Comparison of ENCODE assay signal across 37 cellular contexts in genomic region chr10:132236161-132236560, GRCh38.
"Had no signal": no experiment of that assay in that cellular context is flagged by ENCODE, and none has a peak within 500 bp of the region (broad histone marks: within the 10 kb centered on the region; RNA-seq: fewer than 3 reads in every experiment).

No MANE protein-coding gene starts in this region.

- ATAC-seq: activated CD4-positive, alpha-beta T cell treated with anti-CD3 and anti-CD28 coated beads for 36 hours; activated CD4-positive, CD25-positive, alpha-beta regulatory T cell treated with anti-CD3 and anti-CD28 coated beads, Interleukin-2, amount 50 U/mL, for 24 hours; activated naive CD4-positive, alpha-beta T cell treated with anti-CD3 and anti-CD28 coated beads, Interleukin-2, amount 50 U/mL, for 72 hours; activated T-cell treated with anti-CD3 and anti-CD28 coated beads, Interleukin-2, amount 50 U/mL, for 4 hours; activated T-cell treated with anti-CD3 and anti-CD28 coated beads, Interleukin-2, amount 50 U/mL, for 72 hours; activated T-helper 17 cell treated with anti-CD3 and anti-CD28 coated beads, Interleukin-2, amount 50 U/mL, for 72 hours; body of pancreas had no signal

- H3K4me3 ChIP-seq: adrenal gland, body of pancreas, breast epithelium had no signal

- H3K36me3 Mint-ChIP-seq: activated naive CD4-positive, alpha-beta T cell treated with anti-CD3 and anti-CD28 coated beads, Interleukin-2, amount 50 U/mL, for 72 hours; activated naive CD8-positive, alpha-beta T cell treated with anti-CD3 and anti-CD28 coated beads for 36 hours had no signal

- H3K4me1 ChIP-seq: adrenal gland, body of pancreas, breast epithelium had no signal

- H3K27ac ChIP-seq: adrenal gland, body of pancreas, brain microvascular endothelial cell, breast epithelium, VCaP had no signal

- DNase-seq: activated CD4-positive, alpha-beta memory T cell treated with anti-CD3 and anti-CD28 coated beads, Interleukin-2, amount 10 ng/mL, durations not matched to agents 7 days and 5 days; activated CD4-positive, alpha-beta T cell treated with anti-CD3 and anti-CD28 coated beads for 1 hour; activated CD4-positive, alpha-beta T cell treated with anti-CD3 and anti-CD28 coated beads for 36 hours; activated CD4-positive, alpha-beta T cell treated with anti-CD3 and anti-CD28 coated beads for 48 hours; activated CD4-positive, alpha-beta T cell treated with anti-CD3 and anti-CD28 coated beads, Interleukin-2, amount 10 ng/mL, durations not matched to agents 7 days and 5 days; activated CD4-positive, alpha-beta T cell treated with anti-CD3 and anti-CD28 coated beads, Interleukin-2, amount 50 U/mL, for 48 hours; activated CD4-positive, CD25-positive, alpha-beta regulatory T cell; activated CD8-positive, alpha-beta memory T cell treated with anti-CD3 and anti-CD28 coated beads, Interleukin-2, amount 50 U/mL, for 4 hours; activated effector memory CD4-positive, alpha-beta T cell treated with anti-CD3 and anti-CD28 coated beads, Interleukin-2, amount 50 U/mL, for 16 hours; activated gamma-delta T cell treated with Interleukin-2 at 50 U/mL for 16 hours; activated naive CD4-positive, alpha-beta T cell; activated naive CD4-positive, alpha-beta T cell treated with anti-CD3 and anti-CD28 coated beads for 36 hours; activated naive CD4-positive, alpha-beta T cell treated with anti-CD3 and anti-CD28 coated beads, Interleukin-2, amount 50 U/mL, for 16 hours; activated naive CD8-positive, alpha-beta T cell treated with anti-CD3 and anti-CD28 coated beads for 36 hours; activated T-cell treated with anti-CD3 and anti-CD28 coated beads for 4 hours; activated T-cell treated with anti-CD3 and anti-CD28 coated beads, Interleukin-2, amount 50 U/mL, for 1 hour; activated T-cell treated with anti-CD3 and anti-CD28 coated beads, Interleukin-2, amount 50 U/mL, for 4 hours; activated T-cell treated with anti-CD3 and anti-CD28 coated beads, Interleukin-2, amount 50 U/mL, for 72 hours; adrenal gland; amniotic stem cell; aorta; body of pancreas; brain microvascular endothelial cell; caudate nucleus; cerebellar nuclear complex; T-helper 1 cell; T-helper 2 cell; T-helper 9 cell had no signal

- H3K27ac Mint-ChIP-seq: activated CD4-positive, alpha-beta memory T cell treated with anti-CD3 and anti-CD28 coated beads, Interleukin-2, amount 10 ng/mL, durations not matched to agents 7 days and 5 days; activated CD4-positive, alpha-beta T cell treated with anti-CD3 and anti-CD28 coated beads for 36 hours; activated CD4-positive, alpha-beta T cell treated with anti-CD3 and anti-CD28 coated beads, Interleukin-2, amount 10 ng/mL, durations not matched to agents 7 days and 5 days; activated naive CD4-positive, alpha-beta T cell treated with anti-CD3 and anti-CD28 coated beads for 36 hours; activated naive CD4-positive, alpha-beta T cell treated with anti-CD3 and anti-CD28 coated beads, Interleukin-2, amount 50 U/mL, for 72 hours; activated naive CD8-positive, alpha-beta T cell treated with anti-CD3 and anti-CD28 coated beads for 36 hours; activated T-cell treated with anti-CD3 and anti-CD28 coated beads, Interleukin-2, amount 50 U/mL, for 72 hours; activated T-helper 1 cell treated with anti-CD3 and anti-CD28 coated beads, Interleukin-12 subunit alpha, Interleukin-12 subunit beta, Interleukin-2, Interleukin-4 antibody, amounts not matched to agents 30 ng/mL and 10 ng/mL and 1 ng/mL, durations not matched to agents 14 hours and 24 hours and 36 hours; activated T-helper 17 cell treated with anti-CD3 and anti-CD28 coated beads, Interleukin-2, amount 50 U/mL, for 72 hours; T-helper 1 cell treated with Interleukin-12 subunit alpha and Interleukin-12 subunit beta and Interleukin-4 antibody, amounts not matched to agents 30 μg/mL and 1 μg/mL, for 36 hours; T-helper 2 cell treated with Interferon-gamma antibody and Interleukin-4, amounts not matched to agents 5 μg/mL and 100 μg/mL, for 36 hours had no signal

- H3K27me3 ChIP-seq: adrenal gland, body of pancreas, brain microvascular endothelial cell, breast epithelium had no signal

- H3K4me3 Mint-ChIP-seq: activated CD4-positive, alpha-beta memory T cell treated with anti-CD3 and anti-CD28 coated beads, Interleukin-2, amount 10 ng/mL, durations not matched to agents 7 days and 5 days; activated CD4-positive, alpha-beta T cell treated with anti-CD3 and anti-CD28 coated beads for 36 hours; activated CD4-positive, alpha-beta T cell treated with anti-CD3 and anti-CD28 coated beads, Interleukin-2, amount 10 ng/mL, durations not matched to agents 7 days and 5 days; activated naive CD4-positive, alpha-beta T cell treated with anti-CD3 and anti-CD28 coated beads for 36 hours; activated naive CD8-positive, alpha-beta T cell treated with anti-CD3 and anti-CD28 coated beads for 36 hours; activated T-cell treated with anti-CD3 and anti-CD28 coated beads, Interleukin-2, amount 50 U/mL, for 4 hours; activated T-cell treated with anti-CD3 and anti-CD28 coated beads, Interleukin-2, amount 50 U/mL, for 72 hours; activated T-helper 1 cell treated with anti-CD3 and anti-CD28 coated beads, Interleukin-12 subunit alpha, Interleukin-12 subunit beta, Interleukin-2, Interleukin-4 antibody, amounts not matched to agents 30 ng/mL and 10 ng/mL and 1 ng/mL, durations not matched to agents 14 hours and 24 hours and 36 hours; activated T-helper 17 cell treated with anti-CD3 and anti-CD28 coated beads, Interleukin-2, amount 50 U/mL, for 72 hours; central memory CD8-positive, alpha-beta T cell; T-helper 1 cell treated with Interleukin-12 subunit alpha and Interleukin-12 subunit beta and Interleukin-4 antibody, amounts not matched to agents 30 μg/mL and 1 μg/mL, for 36 hours; T-helper 2 cell treated with Interferon-gamma antibody and Interleukin-4, amounts not matched to agents 5 μg/mL and 100 μg/mL, for 36 hours had no signal

- H3K9me3 Mint-ChIP-seq: activated CD4-positive, alpha-beta memory T cell treated with anti-CD3 and anti-CD28 coated beads, Interleukin-2, amount 10 ng/mL, durations not matched to agents 7 days and 5 days; activated CD4-positive, alpha-beta T cell treated with anti-CD3 and anti-CD28 coated beads, Interleukin-2, amount 10 ng/mL, durations not matched to agents 7 days and 5 days; activated naive CD4-positive, alpha-beta T cell treated with anti-CD3 and anti-CD28 coated beads for 36 hours; activated naive CD4-positive, alpha-beta T cell treated with anti-CD3 and anti-CD28 coated beads, Interleukin-2, amount 50 U/mL, for 72 hours; activated naive CD8-positive, alpha-beta T cell treated with anti-CD3 and anti-CD28 coated beads for 36 hours; activated T-cell treated with anti-CD3 and anti-CD28 coated beads, Interleukin-2, amount 50 U/mL, for 4 hours; activated T-cell treated with anti-CD3 and anti-CD28 coated beads, Interleukin-2, amount 50 U/mL, for 72 hours; activated T-helper 1 cell treated with anti-CD3 and anti-CD28 coated beads, Interleukin-12 subunit alpha, Interleukin-12 subunit beta, Interleukin-2, Interleukin-4 antibody, amounts not matched to agents 30 ng/mL and 10 ng/mL and 1 ng/mL, durations not matched to agents 14 hours and 24 hours and 36 hours; activated T-helper 17 cell treated with anti-CD3 and anti-CD28 coated beads, Interleukin-2, amount 50 U/mL, for 72 hours; central memory CD8-positive, alpha-beta T cell; T-helper 1 cell treated with Interleukin-12 subunit alpha and Interleukin-12 subunit beta and Interleukin-4 antibody, amounts not matched to agents 30 μg/mL and 1 μg/mL, for 36 hours; T-helper 2 cell treated with Interferon-gamma antibody and Interleukin-4, amounts not matched to agents 5 μg/mL and 100 μg/mL, for 36 hours had no signal

- H3K27me3 Mint-ChIP-seq: activated CD4-positive, alpha-beta memory T cell treated with anti-CD3 and anti-CD28 coated beads, Interleukin-2, amount 10 ng/mL, durations not matched to agents 7 days and 5 days; activated CD4-positive, alpha-beta T cell treated with anti-CD3 and anti-CD28 coated beads for 36 hours; activated CD4-positive, alpha-beta T cell treated with anti-CD3 and anti-CD28 coated beads, Interleukin-2, amount 10 ng/mL, durations not matched to agents 7 days and 5 days; activated naive CD8-positive, alpha-beta T cell treated with anti-CD3 and anti-CD28 coated beads for 36 hours; activated T-helper 17 cell treated with anti-CD3 and anti-CD28 coated beads, Interleukin-2, amount 50 U/mL, for 72 hours; central memory CD8-positive, alpha-beta T cell had no signal

- H3K9me3 ChIP-seq: adrenal gland, body of pancreas, breast epithelium had no signal

- H3K36me3 ChIP-seq: adrenal gland, brain microvascular endothelial cell, breast epithelium had no signal
